20 cellular contexts compared by ENCODE assay signal in the genomic region with DNA sequence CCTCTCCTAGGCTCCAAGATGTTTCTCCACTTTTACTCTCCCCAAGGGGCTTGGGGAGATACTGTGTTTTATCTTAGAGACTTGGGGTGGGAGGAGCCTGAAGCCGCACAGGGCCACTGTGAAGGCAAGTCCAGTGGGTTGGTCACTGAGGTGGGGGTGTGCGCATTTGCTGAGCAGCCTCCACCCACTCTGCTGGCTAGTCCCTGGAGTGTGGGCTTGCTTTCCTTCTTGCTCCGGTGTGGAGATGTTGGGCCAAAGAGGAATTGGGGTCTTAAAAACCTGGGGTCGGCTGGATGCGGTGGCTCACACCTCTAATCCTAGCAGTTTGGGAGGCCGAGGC. TPM values are rescaled to one million over a fixed set of nuclear protein-coding genes. Genes with fewer than 3 reads are reported as not detected.
DNase-seq lines count a peak whose midpoint lies in the region; ATAC-seq, FAIRE-seq and TF ChIP-seq lines count a peak whose summit lies in the region.
"Had no signal": no experiment of that assay in that cellular context is flagged by ENCODE, and none has a peak within 500 bp of the region (broad histone marks: within the 10 kb centered on the region; RNA-seq: fewer than 3 reads in every experiment).

No MANE protein-coding gene starts in this region.

- H3K9ac ChIP-seq in astrocyte (ENCODE audit: low read length), result no peak overlapping the region

- no peak for DNase-seq in activated naive CD8-positive, alpha-beta T cell treated with anti-CD3 and anti-CD28 coated beads, Interleukin-2, amount 10 ng/mL, durations not matched to agents 7 days and 5 days
- no peak for DNase-seq in activated naive CD8-positive, alpha-beta T cell treated with anti-CD3 and anti-CD28 coated beads for 36 hours
- DNase-seq in astrocyte (ENCODE audit: low read depth) (no peak), right lobe of liver (no peak), type B pancreatic cell (ENCODE audit: extremely low spot score, unreplicated experiment) (no peak), HTR-8/SVneo (ENCODE audit: insufficient read length, low spot score) (no peak), T1000 (lab: John Stamatoyannopoulos, UW) (no peak)
- DNase-seq in activated T-cell treated with anti-CD3 and anti-CD28 coated beads, Interleukin-2, amount 50 U/mL, for 4 hours, result no peak
- DNase-seq: activated CD4-positive, alpha-beta memory T cell treated with anti-CD3 and anti-CD28 coated beads, Interleukin-2, amount 10 ng/mL, durations not matched to agents 7 days and 5 days; activated T-cell treated with anti-CD3 and anti-CD28 coated beads, Interleukin-2, amount 50 U/mL, for 48 hours; caudate nucleus; NCI-H1694 had no signal

- TF ChIP-seq CTCF in astrocyte (IDR thresholded peaks at IDR 0.05; ENCODE audit: insufficient read depth, low read depth, low read length) (no peak), right lobe of liver (IDR thresholded peaks at IDR 0.05) (no peak), type B pancreatic cell (conservative IDR thresholded peaks at IDR 0.05) (no peak)

- H4K20me1 ChIP-seq in astrocyte (ENCODE audit: insufficient read depth, low read length), result peaks cover 5% of the 10 kb centered on the region

- H3K36me3 ChIP-seq in astrocyte (ENCODE audit: insufficient read depth, low read length) (no peaks in the 10 kb centered on the region), right lobe of liver (no peaks in the 10 kb centered on the region)
- H3K36me3 ChIP-seq: SJSA1 had no signal

- POLR2A ChIA-PET in activated naive CD8-positive, alpha-beta T cell treated with anti-CD3 and anti-CD28 coated beads, Interleukin-2, amount 10 ng/mL, durations not matched to agents 7 days and 5 days (lab: Charles Lee), result interaction anchor here (1.4 to 1.7 kb wide), 2 partner anchors 11 to 171 kb away, joined by 3 to 7 read pairs; a partner anchor contains a TSS

- no peak overlapping the region for H3K4me2 ChIP-seq in astrocyte (ENCODE audit: low read length)
- H3K4me2 ChIP-seq: A549 had no signal

- intact Hi-C loops in right lobe of liver (cut with DNase I), result no loop called here

- H3K27ac ChIP-seq in astrocyte (ENCODE audit: low read depth, low read length), result no peak overlapping the region
- peak overlapping the region in 2 of 3 donors; percentile 76 to 83 for H3K27ac ChIP-seq in right lobe of liver
- H3K27ac ChIP-seq: A549, SJSA1 had no signal

- H3K36me3 Mint-ChIP-seq in activated naive CD8-positive, alpha-beta T cell treated with anti-CD3 and anti-CD28 coated beads, Interleukin-2, amount 10 ng/mL, durations not matched to agents 7 days and 5 days, result no peaks in the 10 kb centered on the region
- H3K36me3 Mint-ChIP-seq in activated naive CD8-positive, alpha-beta T cell treated with anti-CD3 and anti-CD28 coated beads for 36 hours, result no peaks in the 10 kb centered on the region
- H3K36me3 Mint-ChIP-seq in astrocyte (ENCODE audit: low read depth, unreplicated experiment), result no peaks in the 10 kb centered on the region
- H3K36me3 Mint-ChIP-seq in type B pancreatic cell, result no peaks in the 10 kb centered on the region
- no peaks in the 10 kb centered on the region for H3K36me3 Mint-ChIP-seq in activated T-cell treated with anti-CD3 and anti-CD28 coated beads, Interleukin-2, amount 50 U/mL, for 4 hours (ENCODE audit: insufficient read depth)
- H3K36me3 Mint-ChIP-seq: naive thymus-derived CD8-positive, alpha-beta T cell had no signal

- no peaks in the 10 kb centered on the region for H3K79me2 ChIP-seq in astrocyte (ENCODE audit: insufficient read depth, low read length)

- no peak overlapping the region for H2AFZ ChIP-seq in astrocyte (ENCODE audit: low read depth, low read length)

- WGBS in right lobe of liver (ENCODE audit: insufficient coverage, low coverage, low lambda C conversion rate, missing lambda C conversion rate), result 72% methylated on average over 6 of the region's 6 CpGs

- H3K9me3 ChIP-seq in astrocyte (ENCODE audit: insufficient read depth, low read depth, low read length) (no peaks in the 10 kb centered on the region), right lobe of liver (no peaks in the 10 kb centered on the region)
- H3K9me3 ChIP-seq: A549, SJSA1 had no signal

- H3K4me1 ChIP-seq in astrocyte (ENCODE audit: insufficient read depth, low read length) (peaks cover 22% of the 10 kb centered on the region), right lobe of liver (peaks cover 0 to 40% (median 18%) of the 10 kb centered on the region in 4 donors)
- H3K4me1 ChIP-seq: SJSA1 had no signal

- no peak overlapping the region for H3K27ac Mint-ChIP-seq in activated naive CD8-positive, alpha-beta T cell treated with anti-CD3 and anti-CD28 coated beads, Interleukin-2, amount 10 ng/mL, durations not matched to agents 7 days and 5 days
- no peak overlapping the region for H3K27ac Mint-ChIP-seq in activated naive CD8-positive, alpha-beta T cell treated with anti-CD3 and anti-CD28 coated beads for 36 hours
- H3K27ac Mint-ChIP-seq in astrocyte (ENCODE audit: unreplicated experiment) (no peak overlapping the region), type B pancreatic cell (peak overlapping the region; percentile 95)

- H3K4me3 Mint-ChIP-seq in activated naive CD8-positive, alpha-beta T cell treated with anti-CD3 and anti-CD28 coated beads, Interleukin-2, amount 10 ng/mL, durations not matched to agents 7 days and 5 days, result peak overlapping the region; percentile 43
- H3K4me3 Mint-ChIP-seq in activated naive CD8-positive, alpha-beta T cell treated with anti-CD3 and anti-CD28 coated beads for 36 hours, result no peak overlapping the region
- H3K4me3 Mint-ChIP-seq in astrocyte (ENCODE audit: unreplicated experiment) (peak overlapping the region; percentile 65), type B pancreatic cell (peak overlapping the region; percentile 55)
- no peak overlapping the region for H3K4me3 Mint-ChIP-seq in activated T-cell treated with anti-CD3 and anti-CD28 coated beads, Interleukin-2, amount 50 U/mL, for 4 hours
- H3K4me3 Mint-ChIP-seq: activated CD4-positive, alpha-beta memory T cell treated with anti-CD3 and anti-CD28 coated beads, Interleukin-2, amount 10 ng/mL, durations not matched to agents 7 days and 5 days had no signal

- peaks cover 48% of the 10 kb centered on the region for H3K27me3 ChIP-seq in astrocyte (ENCODE audit: insufficient read depth, low read length)
- H3K27me3 ChIP-seq in right lobe of liver, result no peaks in the 10 kb centered on the region

- FAIRE-seq in astrocyte (lab: Jason Lieb, UNC) (no peak), HTR-8/SVneo (lab: Jason Lieb, UNC) (no peak)
- FAIRE-seq: A549 had no signal

- H3K4me3 ChIP-seq in astrocyte (ENCODE audit: insufficient read depth, low read depth, low read length) (no peak overlapping the region), right lobe of liver (no peak overlapping the region)
- H3K4me3 ChIP-seq: A549, SJSA1 had no signal

- no peaks in the 10 kb centered on the region for H3K9me3 Mint-ChIP-seq in activated naive CD8-positive, alpha-beta T cell treated with anti-CD3 and anti-CD28 coated beads, Interleukin-2, amount 10 ng/mL, durations not matched to agents 7 days and 5 days
- no peaks in the 10 kb centered on the region for H3K9me3 Mint-ChIP-seq in activated naive CD8-positive, alpha-beta T cell treated with anti-CD3 and anti-CD28 coated beads for 36 hours
- H3K9me3 Mint-ChIP-seq in astrocyte (ENCODE audit: unreplicated experiment) (no peaks in the 10 kb centered on the region), type B pancreatic cell (no peaks in the 10 kb centered on the region)
- H3K9me3 Mint-ChIP-seq in activated T-cell treated with anti-CD3 and anti-CD28 coated beads, Interleukin-2, amount 50 U/mL, for 4 hours, result no peaks in the 10 kb centered on the region
- H3K9me3 Mint-ChIP-seq: activated CD4-positive, alpha-beta memory T cell treated with anti-CD3 and anti-CD28 coated beads, Interleukin-2, amount 10 ng/mL, durations not matched to agents 7 days and 5 days; naive thymus-derived CD8-positive, alpha-beta T cell; stimulated activated naive CD8-positive, alpha-beta T cell treated with anti-CD3 and anti-CD28 coated beads, Interleukin-15, Interleukin-2, amounts not matched to agents 100 ng/mL and 50 ng/mL, for 24 hours had no signal

- no peak for ATAC-seq in activated naive CD8-positive, alpha-beta T cell treated with anti-CD3 and anti-CD28 coated beads, Interleukin-2, amount 10 ng/mL, durations not matched to agents 7 days and 5 days (ENCODE audit: low read depth)
- ATAC-seq in right lobe of liver, result no peak
- ATAC-seq in activated T-cell treated with anti-CD3 and anti-CD28 coated beads, Interleukin-2, amount 50 U/mL, for 4 hours, result no peak
- ATAC-seq: A549; naive thymus-derived CD8-positive, alpha-beta T cell had no signal

- no peak for TF ChIP-seq POLR2A in right lobe of liver (IDR thresholded peaks at IDR 0.05)

- H3K4me1 Mint-ChIP-seq in activated naive CD8-positive, alpha-beta T cell treated with anti-CD3 and anti-CD28 coated beads, Interleukin-2, amount 10 ng/mL, durations not matched to agents 7 days and 5 days, result peaks cover 21% of the 10 kb centered on the region
- H3K4me1 Mint-ChIP-seq in activated naive CD8-positive, alpha-beta T cell treated with anti-CD3 and anti-CD28 coated beads for 36 hours, result peaks cover 21% of the 10 kb centered on the region
- H3K4me1 Mint-ChIP-seq in astrocyte (ENCODE audit: low read depth, unreplicated experiment) (peaks cover 17% of the 10 kb centered on the region), type B pancreatic cell (ENCODE audit: unreplicated experiment) (no peaks in the 10 kb centered on the region)
- H3K4me1 Mint-ChIP-seq in activated T-cell treated with anti-CD3 and anti-CD28 coated beads, Interleukin-2, amount 50 U/mL, for 4 hours (ENCODE audit: low read depth), result peaks cover 24% of the 10 kb centered on the region

- peaks cover 52% of the 10 kb centered on the region for H3K27me3 Mint-ChIP-seq in activated naive CD8-positive, alpha-beta T cell treated with anti-CD3 and anti-CD28 coated beads, Interleukin-2, amount 10 ng/mL, durations not matched to agents 7 days and 5 days
- H3K27me3 Mint-ChIP-seq in activated naive CD8-positive, alpha-beta T cell treated with anti-CD3 and anti-CD28 coated beads for 36 hours, result peaks cover 20% of the 10 kb centered on the region
- peaks cover 2% of the 10 kb centered on the region for H3K27me3 Mint-ChIP-seq in astrocyte (ENCODE audit: low read depth, unreplicated experiment)
- peaks cover 62% of the 10 kb centered on the region for H3K27me3 Mint-ChIP-seq in type B pancreatic cell
- H3K27me3 Mint-ChIP-seq in activated T-cell treated with anti-CD3 and anti-CD28 coated beads, Interleukin-2, amount 50 U/mL, for 4 hours (ENCODE audit: low read depth), result peaks cover 5% of the 10 kb centered on the region

RNA-seq across cellular contexts. Expression of a gene that starts 4.0 kb away (rescaled TPM):
- not detected for total RNA-seq in activated naive CD8-positive, alpha-beta T cell treated with anti-CD3 and anti-CD28 coated beads, Interleukin-2, amount 10 ng/mL, durations not matched to agents 7 days and 5 days
- total RNA-seq in activated naive CD8-positive, alpha-beta T cell treated with anti-CD3 and anti-CD28 coated beads for 36 hours, result not detected
- total RNA-seq in astrocyte, result 0.14 and 0.48 TPM in 2 replicates
- 1 to 10 TPM in 2 of 6 experiments, under 1 TPM in 4; 0.25 to 1.7 (median 0.92) TPM for total RNA-seq in right lobe of liver
- 0.99 and 3.4 TPM in 2 replicates for total RNA-seq in type B pancreatic cell (ENCODE audit: low replicate concordance)
- total RNA-seq in activated T-cell treated with anti-CD3 and anti-CD28 coated beads, Interleukin-2, amount 50 U/mL, for 4 hours, result not detected
- total RNA-seq: fibroblast of villous mesenchyme; naive thymus-derived CD8-positive, alpha-beta T cell; pulmonary artery endothelial cell; SJSA1 had no signal

RNA-seq across cellular contexts. Expression of a gene that starts 9.3 kb away (rescaled TPM):
- total RNA-seq in activated naive CD8-positive, alpha-beta T cell treated with anti-CD3 and anti-CD28 coated beads, Interleukin-2, amount 10 ng/mL, durations not matched to agents 7 days and 5 days, result not detected
- not detected for total RNA-seq in activated naive CD8-positive, alpha-beta T cell treated with anti-CD3 and anti-CD28 coated beads for 36 hours
- 449 and 584 TPM in 2 replicates for total RNA-seq in astrocyte
- total RNA-seq in right lobe of liver, result 1 to 10 TPM in 1 of 6 experiments, not detected in 5; 2.9 TPM
- total RNA-seq in type B pancreatic cell (ENCODE audit: low replicate concordance), result 98.9 and 243 TPM in 2 replicates
- total RNA-seq in activated T-cell treated with anti-CD3 and anti-CD28 coated beads, Interleukin-2, amount 50 U/mL, for 4 hours, result under 1 TPM; 0.18 to 0.30 (median 0.22) TPM
- total RNA-seq: activated CD4-positive, alpha-beta memory T cell treated with anti-CD3 and anti-CD28 coated beads, Interleukin-2, amount 10 ng/mL, durations not matched to agents 7 days and 5 days; fibroblast of villous mesenchyme; lower leg skin; naive thymus-derived CD8-positive, alpha-beta T cell; NCI-H460; pulmonary artery endothelial cell; SJSA1 had no signal

RNA-seq across cellular contexts. Expression of a gene that starts 11.4 kb away (rescaled TPM):
- total RNA-seq in activated naive CD8-positive, alpha-beta T cell treated with anti-CD3 and anti-CD28 coated beads, Interleukin-2, amount 10 ng/mL, durations not matched to agents 7 days and 5 days, result 1 to 10 TPM; 2.9 TPM
- 1 to 10 TPM; 1.2 to 1.5 TPM for total RNA-seq in activated naive CD8-positive, alpha-beta T cell treated with anti-CD3 and anti-CD28 coated beads for 36 hours
- total RNA-seq in astrocyte (262 and 275 TPM in 2 replicates), right lobe of liver (100 to 1,000 TPM in 3 of 6 experiments, 10 to 100 TPM in 1, 1 to 10 TPM in 2; 5.2 to 284 (median 69.4) TPM), type B pancreatic cell (ENCODE audit: low replicate concordance) (24.0 and 55.5 TPM in 2 replicates)
- 1 to 10 TPM; 4.2 to 6.9 (median 5.1) TPM for total RNA-seq in activated T-cell treated with anti-CD3 and anti-CD28 coated beads, Interleukin-2, amount 50 U/mL, for 4 hours

RNA-seq across cellular contexts. Expression of a gene that starts 15.0 kb away (rescaled TPM):
- 10 to 100 TPM; 38.1 to 42.6 TPM for total RNA-seq in activated naive CD8-positive, alpha-beta T cell treated with anti-CD3 and anti-CD28 coated beads, Interleukin-2, amount 10 ng/mL, durations not matched to agents 7 days and 5 days
- total RNA-seq in activated naive CD8-positive, alpha-beta T cell treated with anti-CD3 and anti-CD28 coated beads for 36 hours, result 10 to 100 TPM; 23.4 to 23.7 TPM
- total RNA-seq in astrocyte, result 47.0 and 71.6 TPM in 2 replicates
- total RNA-seq in right lobe of liver, result 10 to 100 TPM in 5 of 6 experiments, 1 to 10 TPM in 1; 9.7 to 14.6 (median 12.1) TPM
- total RNA-seq in type B pancreatic cell (ENCODE audit: low replicate concordance), result 34.8 and 49.4 TPM in 2 replicates
- total RNA-seq in activated T-cell treated with anti-CD3 and anti-CD28 coated beads, Interleukin-2, amount 50 U/mL, for 4 hours, result 10 to 100 TPM; 32.7 to 36.9 (median 33.9) TPM

RNA-seq across cellular contexts. Expression of a gene that starts 15.1 kb away (rescaled TPM):
- 10 to 100 TPM; 36.3 to 36.9 TPM for total RNA-seq in activated naive CD8-positive, alpha-beta T cell treated with anti-CD3 and anti-CD28 coated beads, Interleukin-2, amount 10 ng/mL, durations not matched to agents 7 days and 5 days
- total RNA-seq in activated naive CD8-positive, alpha-beta T cell treated with anti-CD3 and anti-CD28 coated beads for 36 hours, result 10 to 100 TPM; 48.7 to 53.1 TPM
- 17.4 and 22.3 TPM in 2 replicates for total RNA-seq in astrocyte
- 10 to 100 TPM in 2 of 6 experiments, 1 to 10 TPM in 4; 7.7 to 15.7 (median 9.7) TPM for total RNA-seq in right lobe of liver
- 40.1 and 50.7 TPM in 2 replicates for total RNA-seq in type B pancreatic cell (ENCODE audit: low replicate concordance)
- 10 to 100 TPM; 70.4 to 86.3 (median 71.7) TPM for total RNA-seq in activated T-cell treated with anti-CD3 and anti-CD28 coated beads, Interleukin-2, amount 50 U/mL, for 4 hours

Comparison
In these comparisons a context has a peak if more than half of its experiments do, and no peak if none do; other contexts are left out.
1. H3K4me3 Mint-ChIP-seq: peak in activated naive CD8-positive, alpha-beta T cell treated with anti-CD3 and anti-CD28 coated beads, Interleukin-2, amount 10 ng/mL, durations not matched to agents 7 days and 5 days (single experiment), astrocyte (single experiment) and type B pancreatic cell (single experiment); none in activated naive CD8-positive, alpha-beta T cell treated with anti-CD3 and anti-CD28 coated beads for 36 hours (single experiment) and activated T-cell treated with anti-CD3 and anti-CD28 coated beads, Interleukin-2, amount 50 U/mL, for 4 hours (single experiment).
2. RNA of a gene that starts 9.3 kb away (total RNA-seq): 449 to 584 TPM in astrocyte and 98.9 to 243 TPM in type B pancreatic cell; 0.18 to 0.30 TPM in activated T-cell treated with anti-CD3 and anti-CD28 coated beads, Interleukin-2, amount 50 U/mL, for 4 hours, not detected in activated naive CD8-positive, alpha-beta T cell treated with anti-CD3 and anti-CD28 coated beads, Interleukin-2, amount 10 ng/mL, durations not matched to agents 7 days and 5 days, not detected in activated naive CD8-positive, alpha-beta T cell treated with anti-CD3 and anti-CD28 coated beads for 36 hours and 2.9 TPM in right lobe of liver; every median in the first group is over 10 times any median in the second.